In the genomic region with DNA sequence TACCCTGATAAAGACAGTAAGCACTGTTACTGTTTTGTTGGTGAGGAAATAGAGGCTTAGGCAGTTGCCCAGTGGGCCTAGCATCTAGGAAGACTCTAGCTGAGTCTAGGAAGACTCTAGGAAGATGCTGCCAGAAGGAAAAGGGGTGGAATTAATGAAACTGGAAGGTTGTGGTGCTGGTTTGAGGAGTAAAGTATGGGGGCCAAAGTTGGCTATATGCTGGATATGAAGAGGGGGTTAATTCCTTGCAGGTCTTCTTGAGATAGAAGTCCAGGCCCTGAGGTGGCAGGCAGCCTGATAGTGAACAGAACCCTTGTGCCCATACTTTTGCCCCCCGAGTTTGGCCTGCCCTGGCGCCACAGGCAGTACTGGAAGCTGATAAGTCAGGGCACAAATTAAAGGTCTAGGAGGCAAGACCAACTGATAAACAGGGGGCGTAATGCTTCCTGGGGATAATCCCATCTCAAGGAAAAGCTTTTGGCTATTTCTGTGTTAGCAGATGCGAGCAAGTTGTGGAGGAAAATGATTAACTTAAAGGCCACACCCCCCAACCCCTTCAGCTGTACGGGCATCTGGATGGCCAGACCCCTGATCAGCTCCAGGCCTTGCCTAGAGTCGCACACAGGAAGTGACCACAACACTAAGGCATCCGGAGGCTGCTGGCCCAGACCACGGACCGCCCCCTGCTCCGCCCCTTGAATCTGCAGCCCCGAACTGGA, we compare ENCODE assay signal across 1 cellular context.
TF ChIP-seq lines count a peak whose summit lies in the region.

No MANE protein-coding gene starts in this region.

TF ChIP-seq in HepG2, 621 proteins besides CTCF, POLR2A, EP300 and RAD21 (continued from another document):
- TF ChIP-seq, protein P1, sequence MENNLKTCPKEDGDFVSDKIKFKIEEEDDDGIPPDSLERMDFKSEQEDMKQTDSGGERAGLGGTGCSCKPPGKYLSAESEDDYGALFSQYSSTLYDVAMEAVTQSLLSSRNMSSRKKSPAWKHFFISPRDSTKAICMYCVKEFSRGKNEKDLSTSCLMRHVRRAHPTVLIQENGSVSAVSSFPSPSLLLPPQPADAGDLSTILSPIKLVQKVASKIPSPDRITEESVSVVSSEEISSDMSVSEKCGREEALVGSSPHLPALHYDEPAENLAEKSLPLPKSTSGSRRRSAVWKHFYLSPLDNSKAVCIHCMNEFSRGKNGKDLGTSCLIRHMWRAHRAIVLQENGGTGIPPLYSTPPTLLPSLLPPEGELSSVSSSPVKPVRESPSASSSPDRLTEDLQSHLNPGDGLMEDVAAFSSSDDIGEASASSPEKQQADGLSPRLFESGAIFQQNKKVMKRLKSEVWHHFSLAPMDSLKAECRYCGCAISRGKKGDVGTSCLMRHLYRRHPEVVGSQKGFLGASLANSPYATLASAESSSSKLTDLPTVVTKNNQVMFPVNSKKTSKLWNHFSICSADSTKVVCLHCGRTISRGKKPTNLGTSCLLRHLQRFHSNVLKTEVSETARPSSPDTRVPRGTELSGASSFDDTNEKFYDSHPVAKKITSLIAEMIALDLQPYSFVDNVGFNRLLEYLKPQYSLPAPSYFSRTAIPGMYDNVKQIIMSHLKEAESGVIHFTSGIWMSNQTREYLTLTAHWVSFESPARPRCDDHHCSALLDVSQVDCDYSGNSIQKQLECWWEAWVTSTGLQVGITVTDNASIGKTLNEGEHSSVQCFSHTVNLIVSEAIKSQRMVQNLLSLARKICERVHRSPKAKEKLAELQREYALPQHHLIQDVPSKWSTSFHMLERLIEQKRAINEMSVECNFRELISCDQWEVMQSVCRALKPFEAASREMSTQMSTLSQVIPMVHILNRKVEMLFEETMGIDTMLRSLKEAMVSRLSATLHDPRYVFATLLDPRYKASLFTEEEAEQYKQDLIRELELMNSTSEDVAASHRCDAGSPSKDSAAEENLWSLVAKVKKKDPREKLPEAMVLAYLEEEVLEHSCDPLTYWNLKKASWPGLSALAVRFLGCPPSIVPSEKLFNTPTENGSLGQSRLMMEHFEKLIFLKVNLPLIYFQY (CRISPR knock-in tag; IDR thresholded peaks at IDR 0.05; ENCODE audit: borderline replicate concordance) = no peak
- TF ChIP-seq ZNF496 (CRISPR knock-in tag; IDR thresholded peaks at IDR 0.05; ENCODE audit: insufficient replicate concordance) (no peak), RBM39 (IDR thresholded peaks at IDR 0.05; ENCODE audit: low read depth, low read length, poor library complexity, severe bottlenecking) (no peak), ZFP41 (CRISPR knock-in tag; IDR thresholded peaks at IDR 0.05; ENCODE audit: borderline replicate concordance) (no peak), ZNF296 (CRISPR knock-in tag; conservative IDR thresholded peaks at IDR 0.05) (no peak), ZNF556 (CRISPR knock-in tag; IDR thresholded peaks at IDR 0.05; ENCODE audit: borderline replicate concordance) (no peak; the same call in 1 of the 2 replicates), HOXD1 (CRISPR knock-in tag; IDR thresholded peaks at IDR 0.05) (no peak), ZNF34 (CRISPR knock-in tag; IDR thresholded peaks at IDR 0.05; ENCODE audit: borderline replicate concordance) (no peak), ATM (IDR thresholded peaks at IDR 0.05; ENCODE audit: borderline replicate concordance) (no peak), TAF1 (CRISPR knock-in tag; IDR thresholded peaks at IDR 0.05) (peak; percentile 31; the same call in 1 of the 2 replicates), POGZ (CRISPR knock-in tag; IDR thresholded peaks at IDR 0.05) (no peak), KLF9 (CRISPR knock-in tag; IDR thresholded peaks at IDR 0.05; ENCODE audit: low read depth) (no peak), ZNF337 (CRISPR knock-in tag; IDR thresholded peaks at IDR 0.05; ENCODE audit: borderline replicate concordance, low read depth) (no peak), TEAD2 (CRISPR knock-in tag; IDR thresholded peaks at IDR 0.05) (no peak), ZNF20 (CRISPR knock-in tag; IDR thresholded peaks at IDR 0.05) (no peak)
- TF ChIP-seq, protein P2, sequence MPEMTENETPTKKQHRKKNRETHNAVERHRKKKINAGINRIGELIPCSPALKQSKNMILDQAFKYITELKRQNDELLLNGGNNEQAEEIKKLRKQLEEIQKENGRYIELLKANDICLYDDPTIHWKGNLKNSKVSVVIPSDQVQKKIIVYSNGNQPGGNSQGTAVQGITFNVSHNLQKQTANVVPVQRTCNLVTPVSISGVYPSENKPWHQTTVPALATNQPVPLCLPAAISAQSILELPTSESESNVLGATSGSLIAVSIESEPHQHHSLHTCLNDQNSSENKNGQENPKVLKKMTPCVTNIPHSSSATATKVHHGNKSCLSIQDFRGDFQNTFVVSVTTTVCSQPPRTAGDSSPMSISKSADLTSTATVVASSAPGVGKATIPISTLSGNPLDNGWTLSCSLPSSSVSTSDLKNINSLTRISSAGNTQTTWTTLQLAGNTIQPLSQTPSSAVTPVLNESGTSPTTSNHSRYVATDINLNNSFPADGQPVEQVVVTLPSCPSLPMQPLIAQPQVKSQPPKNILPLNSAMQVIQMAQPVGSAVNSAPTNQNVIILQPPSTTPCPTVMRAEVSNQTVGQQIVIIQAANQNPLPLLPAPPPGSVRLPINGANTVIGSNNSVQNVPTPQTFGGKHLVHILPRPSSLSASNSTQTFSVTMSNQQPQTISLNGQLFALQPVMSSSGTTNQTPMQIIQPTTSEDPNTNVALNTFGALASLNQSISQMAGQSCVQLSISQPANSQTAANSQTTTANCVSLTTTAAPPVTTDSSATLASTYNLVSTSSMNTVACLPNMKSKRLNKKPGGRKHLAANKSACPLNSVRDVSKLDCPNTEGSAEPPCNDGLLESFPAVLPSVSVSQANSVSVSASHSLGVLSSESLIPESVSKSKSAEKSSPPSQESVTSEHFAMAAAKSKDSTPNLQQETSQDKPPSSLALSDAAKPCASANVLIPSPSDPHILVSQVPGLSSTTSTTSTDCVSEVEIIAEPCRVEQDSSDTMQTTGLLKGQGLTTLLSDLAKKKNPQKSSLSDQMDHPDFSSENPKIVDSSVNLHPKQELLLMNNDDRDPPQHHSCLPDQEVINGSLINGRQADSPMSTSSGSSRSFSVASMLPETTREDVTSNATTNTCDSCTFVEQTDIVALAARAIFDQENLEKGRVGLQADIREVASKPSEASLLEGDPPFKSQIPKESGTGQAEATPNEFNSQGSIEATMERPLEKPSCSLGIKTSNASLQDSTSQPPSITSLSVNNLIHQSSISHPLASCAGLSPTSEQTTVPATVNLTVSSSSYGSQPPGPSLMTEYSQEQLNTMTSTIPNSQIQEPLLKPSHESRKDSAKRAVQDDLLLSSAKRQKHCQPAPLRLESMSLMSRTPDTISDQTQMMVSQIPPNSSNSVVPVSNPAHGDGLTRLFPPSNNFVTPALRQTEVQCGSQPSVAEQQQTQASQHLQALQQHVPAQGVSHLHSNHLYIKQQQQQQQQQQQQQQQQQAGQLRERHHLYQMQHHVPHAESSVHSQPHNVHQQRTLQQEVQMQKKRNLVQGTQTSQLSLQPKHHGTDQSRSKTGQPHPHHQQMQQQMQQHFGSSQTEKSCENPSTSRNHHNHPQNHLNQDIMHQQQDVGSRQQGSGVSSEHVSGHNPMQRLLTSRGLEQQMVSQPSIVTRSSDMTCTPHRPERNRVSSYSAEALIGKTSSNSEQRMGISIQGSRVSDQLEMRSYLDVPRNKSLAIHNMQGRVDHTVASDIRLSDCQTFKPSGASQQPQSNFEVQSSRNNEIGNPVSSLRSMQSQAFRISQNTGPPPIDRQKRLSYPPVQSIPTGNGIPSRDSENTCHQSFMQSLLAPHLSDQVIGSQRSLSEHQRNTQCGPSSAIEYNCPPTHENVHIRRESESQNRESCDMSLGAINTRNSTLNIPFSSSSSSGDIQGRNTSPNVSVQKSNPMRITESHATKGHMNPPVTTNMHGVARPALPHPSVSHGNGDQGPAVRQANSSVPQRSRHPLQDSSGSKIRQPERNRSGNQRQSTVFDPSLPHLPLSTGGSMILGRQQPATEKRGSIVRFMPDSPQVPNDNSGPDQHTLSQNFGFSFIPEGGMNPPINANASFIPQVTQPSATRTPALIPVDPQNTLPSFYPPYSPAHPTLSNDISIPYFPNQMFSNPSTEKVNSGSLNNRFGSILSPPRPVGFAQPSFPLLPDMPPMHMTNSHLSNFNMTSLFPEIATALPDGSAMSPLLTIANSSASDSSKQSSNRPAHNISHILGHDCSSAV (CRISPR knock-in tag; IDR thresholded peaks at IDR 0.05; ENCODE audit: borderline replicate concordance) = no peak
- TF ChIP-seq, protein P3, sequence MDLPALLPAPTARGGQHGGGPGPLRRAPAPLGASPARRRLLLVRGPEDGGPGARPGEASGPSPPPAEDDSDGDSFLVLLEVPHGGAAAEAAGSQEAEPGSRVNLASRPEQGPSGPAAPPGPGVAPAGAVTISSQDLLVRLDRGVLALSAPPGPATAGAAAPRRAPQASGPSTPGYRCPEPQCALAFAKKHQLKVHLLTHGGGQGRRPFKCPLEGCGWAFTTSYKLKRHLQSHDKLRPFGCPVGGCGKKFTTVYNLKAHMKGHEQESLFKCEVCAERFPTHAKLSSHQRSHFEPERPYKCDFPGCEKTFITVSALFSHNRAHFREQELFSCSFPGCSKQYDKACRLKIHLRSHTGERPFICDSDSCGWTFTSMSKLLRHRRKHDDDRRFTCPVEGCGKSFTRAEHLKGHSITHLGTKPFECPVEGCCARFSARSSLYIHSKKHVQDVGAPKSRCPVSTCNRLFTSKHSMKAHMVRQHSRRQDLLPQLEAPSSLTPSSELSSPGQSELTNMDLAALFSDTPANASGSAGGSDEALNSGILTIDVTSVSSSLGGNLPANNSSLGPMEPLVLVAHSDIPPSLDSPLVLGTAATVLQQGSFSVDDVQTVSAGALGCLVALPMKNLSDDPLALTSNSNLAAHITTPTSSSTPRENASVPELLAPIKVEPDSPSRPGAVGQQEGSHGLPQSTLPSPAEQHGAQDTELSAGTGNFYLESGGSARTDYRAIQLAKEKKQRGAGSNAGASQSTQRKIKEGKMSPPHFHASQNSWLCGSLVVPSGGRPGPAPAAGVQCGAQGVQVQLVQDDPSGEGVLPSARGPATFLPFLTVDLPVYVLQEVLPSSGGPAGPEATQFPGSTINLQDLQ (CRISPR knock-in tag; IDR thresholded peaks at IDR 0.05) = no peak
TF ChIP-seq in HepG2: peak in this region for 78.
